Comparison of ENCODE assay signal across 23 cellular contexts in genomic region chr15:77674327-77674726, GRCh38. TPM values are rescaled to one million over a fixed set of nuclear protein-coding genes. Genes with fewer than 3 reads are reported as not detected.
"Had no signal": no experiment of that assay in that cellular context is flagged by ENCODE, and none has a peak within 500 bp of the region (broad histone marks: within the 10 kb centered on the region; RNA-seq: fewer than 3 reads in every experiment).

No MANE protein-coding gene starts in this region.

- H3K79me2 ChIP-seq: hepatocyte, parathyroid adenoma had no signal

- FAIRE-seq: endometrium, kidney had no signal

- H3K4me2 ChIP-seq: hepatocyte had no signal

- H3K4me3 ChIP-seq: coronary artery, gastrocnemius medialis, heart left ventricle, hepatocyte, lung, prostate gland, right atrium auricular region, transverse colon, upper lobe of right lung, uterus had no signal

- H3K27me3 ChIP-seq: hepatocyte, right atrium auricular region, uterus had no signal

- H3K4me1 ChIP-seq: gastrocnemius medialis, parathyroid adenoma, prostate gland, transverse colon, upper lobe of right lung, uterus had no signal

- DNase-seq: dermis blood vessel endothelial cell; effector memory CD8-positive, alpha-beta T cell; foreskin fibroblast; gastrocnemius medialis; heart left ventricle; kidney; naive B cell; stimulated activated CD4-positive, alpha-beta T cell treated with anti-CD3 and anti-CD28 coated beads, Interleukin-2, amount 100 ng/mL, for 24 hours; stimulated activated CD4-positive, alpha-beta T cell treated with anti-CD3 and anti-CD28 coated beads, Interleukin-4, amount 100 ng/mL, for 4 hours; stimulated activated naive CD8-positive, alpha-beta T cell treated with anti-CD3 and anti-CD28 coated beads, Interleukin-15, Interleukin-2, amounts not matched to agents 100 U/mL and 50 U/mL, for 24 hours; substantia nigra; transverse colon; upper lobe of right lung; uterus had no signal

- H2AFZ ChIP-seq: hepatocyte, parathyroid adenoma had no signal

- H3K9me3 ChIP-seq: gastrocnemius medialis, heart left ventricle, prostate gland, right atrium auricular region, transverse colon, upper lobe of right lung, uterus had no signal

- H3K36me3 ChIP-seq: gastrocnemius medialis, heart left ventricle, prostate gland, right atrium auricular region, transverse colon, upper lobe of right lung, uterus had no signal

- H3K9ac ChIP-seq: parathyroid adenoma had no signal

- H3K27ac ChIP-seq: coronary artery, gastrocnemius medialis, heart left ventricle, hepatocyte, parathyroid adenoma, prostate gland, transverse colon, upper lobe of right lung, uterus had no signal

RNA-seq across cellular contexts. Expression of gene LINGO1, which starts 41.6 kb away (rescaled TPM):
- total RNA-seq: dermis blood vessel endothelial cell; mononuclear cell; natural killer cell treated with Interleukin-12 subunit alpha and Interleukin-12 subunit beta and Interleukin-15 and Interleukin-18, amount 100 ng/mL, for 72 hours had no signal
